Comparison of ENCODE assay signal across 1 cellular context in the genomic region with DNA sequence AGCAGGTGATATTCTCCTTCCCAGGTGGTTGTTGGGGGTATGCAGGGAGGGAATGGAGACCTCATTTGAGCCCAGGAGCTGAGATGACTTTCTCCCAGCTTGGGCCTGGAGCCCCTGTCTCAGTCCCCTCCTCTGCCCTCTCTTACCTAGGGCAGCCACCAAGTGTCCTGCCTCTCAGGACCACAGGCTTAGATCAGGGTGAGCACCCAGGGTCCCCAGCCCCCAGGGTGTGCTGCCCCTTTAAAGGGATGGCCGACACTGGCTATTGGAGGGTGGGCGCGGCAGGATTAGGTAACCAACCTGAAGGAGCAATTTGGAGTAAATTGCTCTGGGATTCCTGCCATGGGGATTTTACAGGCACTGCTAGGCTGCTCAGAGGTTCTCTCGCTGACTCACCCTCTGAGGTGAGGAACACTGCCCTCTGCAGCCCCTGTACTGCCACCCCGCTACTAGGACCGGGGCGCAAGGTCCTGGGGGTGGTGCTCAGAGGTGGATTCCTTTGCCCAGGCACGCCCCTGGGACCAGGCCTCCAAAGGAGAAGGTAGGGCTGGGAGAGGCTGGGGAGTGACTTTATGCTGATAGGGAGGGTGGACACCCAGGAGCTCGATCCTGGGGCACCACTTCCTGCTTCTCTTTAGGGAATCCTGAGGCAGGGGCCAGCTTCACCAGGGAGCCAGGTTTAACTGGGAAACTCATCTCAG.
A peak's percentile ranks its signal among the peaks of the same experiment; 100 is the strongest.
TF ChIP-seq lines count a peak whose summit lies in the region.

No MANE protein-coding gene starts in this region.

TF ChIP-seq in K562, 482 proteins besides CTCF, POLR2A, EP300 and RAD21 (continued from another document and continues in another):
- TF ChIP-seq, protein P1, sequence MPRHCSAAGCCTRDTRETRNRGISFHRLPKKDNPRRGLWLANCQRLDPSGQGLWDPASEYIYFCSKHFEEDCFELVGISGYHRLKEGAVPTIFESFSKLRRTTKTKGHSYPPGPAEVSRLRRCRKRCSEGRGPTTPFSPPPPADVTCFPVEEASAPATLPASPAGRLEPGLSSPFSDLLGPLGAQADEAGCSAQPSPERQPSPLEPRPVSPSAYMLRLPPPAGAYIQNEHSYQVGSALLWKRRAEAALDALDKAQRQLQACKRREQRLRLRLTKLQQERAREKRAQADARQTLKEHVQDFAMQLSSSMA (CRISPR knock-in tag; IDR thresholded peaks at IDR 0.05): no peak
- peak; percentile 72 for TF ChIP-seq C11orf30 (IDR thresholded peaks at IDR 0.05; ENCODE audit: low read depth)
- TF ChIP-seq SMAD2 (IDR thresholded peaks at IDR 0.05; ENCODE audit: low read depth, low read length): no peak
- no peak for TF ChIP-seq JUNB (CRISPR knock-in tag; conservative IDR thresholded peaks at IDR 0.05)
- TF ChIP-seq, protein P2, sequence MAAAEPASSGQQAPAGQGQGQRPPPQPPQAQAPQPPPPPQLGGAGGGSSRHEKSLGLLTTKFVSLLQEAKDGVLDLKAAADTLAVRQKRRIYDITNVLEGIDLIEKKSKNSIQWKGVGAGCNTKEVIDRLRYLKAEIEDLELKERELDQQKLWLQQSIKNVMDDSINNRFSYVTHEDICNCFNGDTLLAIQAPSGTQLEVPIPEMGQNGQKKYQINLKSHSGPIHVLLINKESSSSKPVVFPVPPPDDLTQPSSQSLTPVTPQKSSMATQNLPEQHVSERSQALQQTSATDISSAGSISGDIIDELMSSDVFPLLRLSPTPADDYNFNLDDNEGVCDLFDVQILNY (CRISPR knock-in tag; IDR thresholded peaks at IDR 0.05): no peak
- TF ChIP-seq, protein P3, sequence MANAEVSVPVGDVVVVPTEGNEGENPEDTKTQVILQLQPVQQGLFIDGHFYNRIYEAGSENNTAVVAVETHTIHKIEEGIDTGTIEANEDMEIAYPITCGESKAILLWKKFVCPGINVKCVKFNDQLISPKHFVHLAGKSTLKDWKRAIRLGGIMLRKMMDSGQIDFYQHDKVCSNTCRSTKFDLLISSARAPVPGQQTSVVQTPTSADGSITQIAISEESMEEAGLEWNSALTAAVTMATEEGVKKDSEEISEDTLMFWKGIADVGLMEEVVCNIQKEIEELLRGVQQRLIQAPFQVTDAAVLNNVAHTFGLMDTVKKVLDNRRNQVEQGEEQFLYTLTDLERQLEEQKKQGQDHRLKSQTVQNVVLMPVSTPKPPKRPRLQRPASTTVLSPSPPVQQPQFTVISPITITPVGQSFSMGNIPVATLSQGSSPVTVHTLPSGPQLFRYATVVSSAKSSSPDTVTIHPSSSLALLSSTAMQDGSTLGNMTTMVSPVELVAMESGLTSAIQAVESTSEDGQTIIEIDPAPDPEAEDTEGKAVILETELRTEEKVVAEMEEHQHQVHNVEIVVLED (CRISPR knock-in tag; IDR thresholded peaks at IDR 0.05): no peak
- no peak for TF ChIP-seq TAF1 (IDR thresholded peaks at IDR 0.05; ENCODE audit: control insufficient read depth, extremely low read depth, insufficient read depth, low read length, severe bottlenecking)
- no peak for TF ChIP-seq STAT5A (IDR thresholded peaks at IDR 0.05; ENCODE audit: borderline replicate concordance, low read length)
- TF ChIP-seq NFE2L1 (tag; IDR thresholded peaks at IDR 0.05; ENCODE audit: borderline replicate concordance, low read depth): no peak
- TF ChIP-seq ZNF764 (CRISPR knock-in tag; IDR thresholded peaks at IDR 0.05; ENCODE audit: low read depth): no peak
- TF ChIP-seq, protein P4, sequence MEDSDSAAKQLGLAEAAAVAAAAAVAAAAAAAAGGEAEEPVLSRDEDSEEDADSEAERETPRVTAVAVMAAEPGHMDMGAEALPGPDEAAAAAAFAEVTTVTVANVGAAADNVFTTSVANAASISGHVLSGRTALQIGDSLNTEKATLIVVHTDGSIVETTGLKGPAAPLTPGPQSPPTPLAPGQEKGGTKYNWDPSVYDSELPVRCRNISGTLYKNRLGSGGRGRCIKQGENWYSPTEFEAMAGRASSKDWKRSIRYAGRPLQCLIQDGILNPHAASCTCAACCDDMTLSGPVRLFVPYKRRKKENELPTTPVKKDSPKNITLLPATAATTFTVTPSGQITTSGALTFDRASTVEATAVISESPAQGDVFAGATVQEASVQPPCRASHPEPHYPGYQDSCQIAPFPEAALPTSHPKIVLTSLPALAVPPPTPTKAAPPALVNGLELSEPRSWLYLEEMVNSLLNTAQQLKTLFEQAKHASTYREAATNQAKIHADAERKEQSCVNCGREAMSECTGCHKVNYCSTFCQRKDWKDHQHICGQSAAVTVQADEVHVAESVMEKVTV (CRISPR knock-in tag; IDR thresholded peaks at IDR 0.05): 0 out of 2 replicates have a peak, but pooled peaks have one; percentile 13
- no peak for TF ChIP-seq NCOA2 (IDR thresholded peaks at IDR 0.05; ENCODE audit: partially characterized antibody in 2 of 2)
- TF ChIP-seq, protein P5, sequence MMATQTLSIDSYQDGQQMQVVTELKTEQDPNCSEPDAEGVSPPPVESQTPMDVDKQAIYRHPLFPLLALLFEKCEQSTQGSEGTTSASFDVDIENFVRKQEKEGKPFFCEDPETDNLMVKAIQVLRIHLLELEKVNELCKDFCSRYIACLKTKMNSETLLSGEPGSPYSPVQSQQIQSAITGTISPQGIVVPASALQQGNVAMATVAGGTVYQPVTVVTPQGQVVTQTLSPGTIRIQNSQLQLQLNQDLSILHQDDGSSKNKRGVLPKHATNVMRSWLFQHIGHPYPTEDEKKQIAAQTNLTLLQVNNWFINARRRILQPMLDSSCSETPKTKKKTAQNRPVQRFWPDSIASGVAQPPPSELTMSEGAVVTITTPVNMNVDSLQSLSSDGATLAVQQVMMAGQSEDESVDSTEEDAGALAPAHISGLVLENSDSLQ (IDR thresholded peaks at IDR 0.05): no peak
- no peak for TF ChIP-seq CBFB (CRISPR knock-in tag; IDR thresholded peaks at IDR 0.05)
- no peak for TF ChIP-seq BHLHE40 (IDR thresholded peaks at IDR 0.05; ENCODE audit: low read length)
- TF ChIP-seq, protein P6, sequence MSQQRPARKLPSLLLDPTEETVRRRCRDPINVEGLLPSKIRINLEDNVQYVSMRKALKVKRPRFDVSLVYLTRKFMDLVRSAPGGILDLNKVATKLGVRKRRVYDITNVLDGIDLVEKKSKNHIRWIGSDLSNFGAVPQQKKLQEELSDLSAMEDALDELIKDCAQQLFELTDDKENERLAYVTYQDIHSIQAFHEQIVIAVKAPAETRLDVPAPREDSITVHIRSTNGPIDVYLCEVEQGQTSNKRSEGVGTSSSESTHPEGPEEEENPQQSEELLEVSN (IDR thresholded peaks at IDR 0.05; ENCODE audit: borderline replicate concordance in 1 of 2, extremely low read depth in 1 of 2, insufficient read depth in 1 of 2, insufficient read length in 1 of 2, low read depth in 1 of 2, low read length in 1 of 2, poor library complexity in 1 of 2, severe bottlenecking in 1 of 2): no peak
- TF ChIP-seq HNRNPH1 (optimal IDR thresholded peaks at IDR 0.05; ENCODE audit: low read depth, low read length): no peak
- TF ChIP-seq ZNF76 (CRISPR knock-in tag; IDR thresholded peaks at IDR 0.05; ENCODE audit: borderline replicate concordance): no peak
- TF ChIP-seq, protein P7, sequence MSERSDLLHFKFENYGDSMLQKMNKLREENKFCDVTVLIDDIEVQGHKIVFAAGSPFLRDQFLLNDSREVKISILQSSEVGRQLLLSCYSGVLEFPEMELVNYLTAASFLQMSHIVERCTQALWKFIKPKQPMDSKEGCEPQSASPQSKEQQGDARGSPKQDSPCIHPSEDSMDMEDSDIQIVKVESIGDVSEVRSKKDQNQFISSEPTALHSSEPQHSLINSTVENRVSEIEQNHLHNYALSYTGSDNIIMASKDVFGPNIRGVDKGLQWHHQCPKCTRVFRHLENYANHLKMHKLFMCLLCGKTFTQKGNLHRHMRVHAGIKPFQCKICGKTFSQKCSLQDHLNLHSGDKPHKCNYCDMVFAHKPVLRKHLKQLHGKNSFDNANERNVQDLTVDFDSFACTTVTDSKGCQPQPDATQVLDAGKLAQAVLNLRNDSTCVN (CRISPR knock-in tag; IDR thresholded peaks at IDR 0.05): no peak
- TF ChIP-seq, protein P8, sequence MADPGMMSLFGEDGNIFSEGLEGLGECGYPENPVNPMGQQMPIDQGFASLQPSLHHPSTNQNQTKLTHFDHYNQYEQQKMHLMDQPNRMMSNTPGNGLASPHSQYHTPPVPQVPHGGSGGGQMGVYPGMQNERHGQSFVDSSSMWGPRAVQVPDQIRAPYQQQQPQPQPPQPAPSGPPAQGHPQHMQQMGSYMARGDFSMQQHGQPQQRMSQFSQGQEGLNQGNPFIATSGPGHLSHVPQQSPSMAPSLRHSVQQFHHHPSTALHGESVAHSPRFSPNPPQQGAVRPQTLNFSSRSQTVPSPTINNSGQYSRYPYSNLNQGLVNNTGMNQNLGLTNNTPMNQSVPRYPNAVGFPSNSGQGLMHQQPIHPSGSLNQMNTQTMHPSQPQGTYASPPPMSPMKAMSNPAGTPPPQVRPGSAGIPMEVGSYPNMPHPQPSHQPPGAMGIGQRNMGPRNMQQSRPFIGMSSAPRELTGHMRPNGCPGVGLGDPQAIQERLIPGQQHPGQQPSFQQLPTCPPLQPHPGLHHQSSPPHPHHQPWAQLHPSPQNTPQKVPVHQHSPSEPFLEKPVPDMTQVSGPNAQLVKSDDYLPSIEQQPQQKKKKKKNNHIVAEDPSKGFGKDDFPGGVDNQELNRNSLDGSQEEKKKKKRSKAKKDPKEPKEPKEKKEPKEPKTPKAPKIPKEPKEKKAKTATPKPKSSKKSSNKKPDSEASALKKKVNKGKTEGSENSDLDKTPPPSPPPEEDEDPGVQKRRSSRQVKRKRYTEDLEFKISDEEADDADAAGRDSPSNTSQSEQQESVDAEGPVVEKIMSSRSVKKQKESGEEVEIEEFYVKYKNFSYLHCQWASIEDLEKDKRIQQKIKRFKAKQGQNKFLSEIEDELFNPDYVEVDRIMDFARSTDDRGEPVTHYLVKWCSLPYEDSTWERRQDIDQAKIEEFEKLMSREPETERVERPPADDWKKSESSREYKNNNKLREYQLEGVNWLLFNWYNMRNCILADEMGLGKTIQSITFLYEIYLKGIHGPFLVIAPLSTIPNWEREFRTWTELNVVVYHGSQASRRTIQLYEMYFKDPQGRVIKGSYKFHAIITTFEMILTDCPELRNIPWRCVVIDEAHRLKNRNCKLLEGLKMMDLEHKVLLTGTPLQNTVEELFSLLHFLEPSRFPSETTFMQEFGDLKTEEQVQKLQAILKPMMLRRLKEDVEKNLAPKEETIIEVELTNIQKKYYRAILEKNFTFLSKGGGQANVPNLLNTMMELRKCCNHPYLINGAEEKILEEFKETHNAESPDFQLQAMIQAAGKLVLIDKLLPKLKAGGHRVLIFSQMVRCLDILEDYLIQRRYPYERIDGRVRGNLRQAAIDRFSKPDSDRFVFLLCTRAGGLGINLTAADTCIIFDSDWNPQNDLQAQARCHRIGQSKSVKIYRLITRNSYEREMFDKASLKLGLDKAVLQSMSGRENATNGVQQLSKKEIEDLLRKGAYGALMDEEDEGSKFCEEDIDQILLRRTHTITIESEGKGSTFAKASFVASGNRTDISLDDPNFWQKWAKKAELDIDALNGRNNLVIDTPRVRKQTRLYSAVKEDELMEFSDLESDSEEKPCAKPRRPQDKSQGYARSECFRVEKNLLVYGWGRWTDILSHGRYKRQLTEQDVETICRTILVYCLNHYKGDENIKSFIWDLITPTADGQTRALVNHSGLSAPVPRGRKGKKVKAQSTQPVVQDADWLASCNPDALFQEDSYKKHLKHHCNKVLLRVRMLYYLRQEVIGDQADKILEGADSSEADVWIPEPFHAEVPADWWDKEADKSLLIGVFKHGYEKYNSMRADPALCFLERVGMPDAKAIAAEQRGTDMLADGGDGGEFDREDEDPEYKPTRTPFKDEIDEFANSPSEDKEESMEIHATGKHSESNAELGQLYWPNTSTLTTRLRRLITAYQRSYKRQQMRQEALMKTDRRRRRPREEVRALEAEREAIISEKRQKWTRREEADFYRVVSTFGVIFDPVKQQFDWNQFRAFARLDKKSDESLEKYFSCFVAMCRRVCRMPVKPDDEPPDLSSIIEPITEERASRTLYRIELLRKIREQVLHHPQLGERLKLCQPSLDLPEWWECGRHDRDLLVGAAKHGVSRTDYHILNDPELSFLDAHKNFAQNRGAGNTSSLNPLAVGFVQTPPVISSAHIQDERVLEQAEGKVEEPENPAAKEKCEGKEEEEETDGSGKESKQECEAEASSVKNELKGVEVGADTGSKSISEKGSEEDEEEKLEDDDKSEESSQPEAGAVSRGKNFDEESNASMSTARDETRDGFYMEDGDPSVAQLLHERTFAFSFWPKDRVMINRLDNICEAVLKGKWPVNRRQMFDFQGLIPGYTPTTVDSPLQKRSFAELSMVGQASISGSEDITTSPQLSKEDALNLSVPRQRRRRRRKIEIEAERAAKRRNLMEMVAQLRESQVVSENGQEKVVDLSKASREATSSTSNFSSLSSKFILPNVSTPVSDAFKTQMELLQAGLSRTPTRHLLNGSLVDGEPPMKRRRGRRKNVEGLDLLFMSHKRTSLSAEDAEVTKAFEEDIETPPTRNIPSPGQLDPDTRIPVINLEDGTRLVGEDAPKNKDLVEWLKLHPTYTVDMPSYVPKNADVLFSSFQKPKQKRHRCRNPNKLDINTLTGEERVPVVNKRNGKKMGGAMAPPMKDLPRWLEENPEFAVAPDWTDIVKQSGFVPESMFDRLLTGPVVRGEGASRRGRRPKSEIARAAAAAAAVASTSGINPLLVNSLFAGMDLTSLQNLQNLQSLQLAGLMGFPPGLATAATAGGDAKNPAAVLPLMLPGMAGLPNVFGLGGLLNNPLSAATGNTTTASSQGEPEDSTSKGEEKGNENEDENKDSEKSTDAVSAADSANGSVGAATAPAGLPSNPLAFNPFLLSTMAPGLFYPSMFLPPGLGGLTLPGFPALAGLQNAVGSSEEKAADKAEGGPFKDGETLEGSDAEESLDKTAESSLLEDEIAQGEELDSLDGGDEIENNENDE (IDR thresholded peaks at IDR 0.05; ENCODE audit: low read depth, low read length): no peak
- TF ChIP-seq ZNF780A (CRISPR knock-in tag; IDR thresholded peaks at IDR 0.05): no peak
- TF ChIP-seq ZNF699 (CRISPR knock-in tag; IDR thresholded peaks at IDR 0.05; ENCODE audit: insufficient replicate concordance): no peak
- no peak for TF ChIP-seq MYBL2 (IDR thresholded peaks at IDR 0.05; ENCODE audit: low read depth)
- TF ChIP-seq MYBL2 (CRISPR knock-in tag; IDR thresholded peaks at IDR 0.05; ENCODE audit: borderline replicate concordance): no peak
- TF ChIP-seq TAL1 (IDR thresholded peaks at IDR 0.05): no peak
- no peak for TF ChIP-seq THRAP3 (IDR thresholded peaks at IDR 0.05; ENCODE audit: borderline replicate concordance)
- TF ChIP-seq, protein P9, sequence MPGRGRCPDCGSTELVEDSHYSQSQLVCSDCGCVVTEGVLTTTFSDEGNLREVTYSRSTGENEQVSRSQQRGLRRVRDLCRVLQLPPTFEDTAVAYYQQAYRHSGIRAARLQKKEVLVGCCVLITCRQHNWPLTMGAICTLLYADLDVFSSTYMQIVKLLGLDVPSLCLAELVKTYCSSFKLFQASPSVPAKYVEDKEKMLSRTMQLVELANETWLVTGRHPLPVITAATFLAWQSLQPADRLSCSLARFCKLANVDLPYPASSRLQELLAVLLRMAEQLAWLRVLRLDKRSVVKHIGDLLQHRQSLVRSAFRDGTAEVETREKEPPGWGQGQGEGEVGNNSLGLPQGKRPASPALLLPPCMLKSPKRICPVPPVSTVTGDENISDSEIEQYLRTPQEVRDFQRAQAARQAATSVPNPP (IDR thresholded peaks at IDR 0.05; ENCODE audit: borderline replicate concordance, insufficient read depth, insufficient read length): no peak
- no peak for TF ChIP-seq MIER1 (IDR thresholded peaks at IDR 0.05; ENCODE audit: low read depth)
- TF ChIP-seq SRSF1 (IDR thresholded peaks at IDR 0.05; ENCODE audit: low read depth, low read length): no peak
